Comparison of ENCODE assay signal across 11 cellular contexts in genomic region chr14:44778562-44778961, GRCh38.
A peak's percentile ranks its signal among the peaks of the same experiment; 100 is the strongest.
DNase-seq lines count a peak whose midpoint lies in the region; ATAC-seq and TF ChIP-seq lines count a peak whose summit lies in the region.
"Had no signal": no experiment of that assay in that cellular context is flagged by ENCODE, and none has a peak within 500 bp of the region (broad histone marks: within the 10 kb centered on the region; RNA-seq: fewer than 3 reads in every experiment).

No MANE protein-coding gene starts in this region.

- no peak overlapping the region for H2BK15ac ChIP-seq in IMR-90 (ENCODE audit: low read depth, low read length)

- POLR2A ChIA-PET in IMR-90 (lab: Charles Lee; ENCODE audit: unreplicated experiment), result interaction anchor here (0.6 kb wide), 1 partner anchor 1109 kb away, joined by 3 read pairs; no protein-coding TSS in a partner anchor

- no peak overlapping the region for H4K91ac ChIP-seq in IMR-90 (ENCODE audit: insufficient read depth, low read depth, low read length)

- CTCF ChIA-PET in IMR-90 (lab: Yijun Ruan, JAX), result no interaction called here

- H2AK9ac ChIP-seq in IMR-90 (replicated peaks; ENCODE audit: low read depth, low read length, poor library complexity), result no peak overlapping the region

- no peak overlapping the region for H3K23ac ChIP-seq in IMR-90 (ENCODE audit: low read depth, low read length)

- no peak overlapping the region for H3K14ac ChIP-seq in IMR-90 (replicated peaks; ENCODE audit: low read depth, low read length)

- no peak overlapping the region for H4K5ac ChIP-seq in IMR-90 (ENCODE audit: low read depth, low read length)

- TF ChIP-seq POLR2A in heart left ventricle (IDR thresholded peaks at IDR 0.05), result no peak
- no peak for TF ChIP-seq POLR2A in IMR-90 (IDR thresholded peaks at IDR 0.05; ENCODE audit: low read depth, low read length)

- H3K27ac ChIP-seq in heart left ventricle (no peak overlapping the region), IMR-90 (ENCODE audit: insufficient read depth, low read length) (no peak overlapping the region), epithelial cell of prostate (no peak overlapping the region), left lung (no peak overlapping the region)
- H3K27ac ChIP-seq: heart right ventricle had no signal

- H3K27me3 ChIP-seq in heart left ventricle (no peaks in the 10 kb centered on the region), IMR-90 (ENCODE audit: control insufficient read depth, insufficient read depth, low read length) (no peaks in the 10 kb centered on the region), left lung (no peaks in the 10 kb centered on the region)
- H3K27me3 ChIP-seq: heart right ventricle had no signal

- no peak overlapping the region for H2BK120ac ChIP-seq in IMR-90 (ENCODE audit: low read depth, low read length)

- H3K56ac ChIP-seq in IMR-90 (ENCODE audit: extremely low read depth, insufficient read depth, low read length), result no peak overlapping the region

- in situ Hi-C loops in IMR-90 (cut with MboI; ENCODE audit: low sequenced_read_pairs), result no loop called here

- no peaks in the 10 kb centered on the region for H3K27me3 Mint-ChIP-seq in type B pancreatic cell
- no peaks in the 10 kb centered on the region for H3K27me3 Mint-ChIP-seq in activated T-helper 1 cell treated with anti-CD3 and anti-CD28 coated beads, Interleukin-12 subunit alpha, Interleukin-12 subunit beta, Interleukin-2, Interleukin-4 antibody, amounts not matched to agents 30 ng/mL and 10 ng/mL and 1 ng/mL, durations not matched to agents 14 hours and 24 hours and 36 hours (ENCODE audit: insufficient read depth)
- H3K27me3 Mint-ChIP-seq: B cell had no signal

- H2BK5ac ChIP-seq in IMR-90 (ENCODE audit: low read depth, low read length, poor library complexity, severe bottlenecking), result no peak overlapping the region

- intact Hi-C loops in heart left ventricle (cut with DNase I), result no loop called here
- intact Hi-C loops in cardiac septum (cut with DNase I), result no loop called here
- intact Hi-C loops in IMR-90 (cut with micrococcal nuclease), result no loop called here
- intact Hi-C loops in left lung (cut with DNase I), result no loop called here
- intact Hi-C loops in activated T-helper 1 cell treated with anti-CD3 and anti-CD28 coated beads, Interleukin-12 subunit alpha, Interleukin-12 subunit beta, Interleukin-2, Interleukin-4 antibody, amounts not matched to agents 30 ng/mL and 10 ng/mL and 1 ng/mL, durations not matched to agents 14 hours and 24 hours and 36 hours (cut with micrococcal nuclease), result no loop called here

- whole genome bisulfite sequencing in heart left ventricle, 4 donors, result 30 to 56% (median 38%) methylated on average over 2 of the region's 2 CpGs
- WGBS in IMR-90 (ENCODE audit: extremely low coverage in 2 of 2, insufficient read length in 1 of 2), 2 experiments, result no CpG with 5 or more reads among the region's 2 CpGs

- H3K4me2 ChIP-seq in IMR-90 (ENCODE audit: low read depth, low read length), result 0 out of 2 replicates have a peak overlapping the region, but pooled peaks have one; percentile 49

- H3K9me3 ChIP-seq in heart left ventricle, result no peaks in the 10 kb centered on the region
- H3K9me3 ChIP-seq in IMR-90 (ENCODE audit: control insufficient read depth, insufficient read depth, low read length), result no peaks in the 10 kb centered on the region
- no peaks in the 10 kb centered on the region for H3K9me3 ChIP-seq in left lung
- H3K9me3 ChIP-seq: heart right ventricle had no signal

- H3K27ac Mint-ChIP-seq in type B pancreatic cell, result peak overlapping the region; percentile 43
- no peak overlapping the region for H3K27ac Mint-ChIP-seq in activated T-helper 1 cell treated with anti-CD3 and anti-CD28 coated beads, Interleukin-12 subunit alpha, Interleukin-12 subunit beta, Interleukin-2, Interleukin-4 antibody, amounts not matched to agents 30 ng/mL and 10 ng/mL and 1 ng/mL, durations not matched to agents 14 hours and 24 hours and 36 hours
- H3K27ac Mint-ChIP-seq: B cell had no signal

- no peak overlapping the region for H3K4me3 Mint-ChIP-seq in type B pancreatic cell
- no peak overlapping the region for H3K4me3 Mint-ChIP-seq in activated T-helper 1 cell treated with anti-CD3 and anti-CD28 coated beads, Interleukin-12 subunit alpha, Interleukin-12 subunit beta, Interleukin-2, Interleukin-4 antibody, amounts not matched to agents 30 ng/mL and 10 ng/mL and 1 ng/mL, durations not matched to agents 14 hours and 24 hours and 36 hours
- H3K4me3 Mint-ChIP-seq: B cell had no signal

- H3K4ac ChIP-seq in IMR-90 (ENCODE audit: low read depth, low read length), result no peak overlapping the region

- peak in 3 of 4 donors; percentile 42 to 83 (median 49) for ATAC-seq in heart left ventricle
- ATAC-seq in IMR-90 (ENCODE audit: low read depth), result peak; percentile 98
- ATAC-seq in left lung, result no peak

- H3K9me3 Mint-ChIP-seq in type B pancreatic cell, result no peaks in the 10 kb centered on the region
- no peaks in the 10 kb centered on the region for H3K9me3 Mint-ChIP-seq in activated T-helper 1 cell treated with anti-CD3 and anti-CD28 coated beads, Interleukin-12 subunit alpha, Interleukin-12 subunit beta, Interleukin-2, Interleukin-4 antibody, amounts not matched to agents 30 ng/mL and 10 ng/mL and 1 ng/mL, durations not matched to agents 14 hours and 24 hours and 36 hours

- H3K36me3 Mint-ChIP-seq in type B pancreatic cell, result no peaks in the 10 kb centered on the region
- no peaks in the 10 kb centered on the region for H3K36me3 Mint-ChIP-seq in activated T-helper 1 cell treated with anti-CD3 and anti-CD28 coated beads, Interleukin-12 subunit alpha, Interleukin-12 subunit beta, Interleukin-2, Interleukin-4 antibody, amounts not matched to agents 30 ng/mL and 10 ng/mL and 1 ng/mL, durations not matched to agents 14 hours and 24 hours and 36 hours (ENCODE audit: low read depth)

- DNase-seq in heart left ventricle (peak in 1 of 5 donors; percentile 24), cardiac septum (ENCODE audit: low spot score) (no peak), IMR-90 (peak; percentile 90), epithelial cell of prostate (ENCODE audit: low read depth, low spot score) (peak; percentile 16), type B pancreatic cell (ENCODE audit: extremely low spot score, unreplicated experiment) (no peak), left lung (no peak), NCI-H1930 (lab: John Stamatoyannopoulos, UW) (no peak)
- no peak for DNase-seq in activated T-helper 1 cell treated with anti-CD3 and anti-CD28 coated beads, Interleukin-12 subunit alpha, Interleukin-12 subunit beta, Interleukin-2, Interleukin-4 antibody, amounts not matched to agents 30 ng/mL and 10 ng/mL and 1 ng/mL, durations not matched to agents 14 hours and 24 hours and 36 hours (ENCODE audit: low spot score)
- DNase-seq: activated CD4-positive, alpha-beta T cell treated with anti-CD3 and anti-CD28 coated beads, Interleukin-2, amount 50 U/mL, for 4 hours; heart right ventricle had no signal

- H3K36me3 ChIP-seq in heart left ventricle, result no peaks in the 10 kb centered on the region
- H3K36me3 ChIP-seq in IMR-90 (ENCODE audit: control insufficient read depth, insufficient read depth, low read length), result no peaks in the 10 kb centered on the region
- H3K36me3 ChIP-seq in left lung, result no peaks in the 10 kb centered on the region
- H3K36me3 ChIP-seq: heart right ventricle had no signal

- H3K9ac ChIP-seq in IMR-90 (ENCODE audit: low read depth, low read length), result no peak overlapping the region

- dilution Hi-C loops in IMR-90 (cut with HindIII; ENCODE audit: low sequenced_read_pairs, unreplicated experiment), result no loop called here

- no TSS peak for BruUV-seq in IMR-90 (replicated peaks; lab: Mats Ljungman, UMichigan)

- H4K8ac ChIP-seq in IMR-90 (ENCODE audit: low read depth in 2 of 2, low read length in 2 of 2), result no peak overlapping the region

- H3K79me1 ChIP-seq in IMR-90 (ENCODE audit: low read depth in 1 of 2, low read length in 2 of 2), result no peaks in the 10 kb centered on the region

- TF ChIP-seq RAD21 in IMR-90 (IDR thresholded peaks at IDR 0.05; ENCODE audit: low read length), result no peak

- H4K20me1 ChIP-seq in IMR-90 (ENCODE audit: insufficient read depth, low read length), result no peaks in the 10 kb centered on the region

- no peak overlapping the region for H2AFZ ChIP-seq in IMR-90 (replicated peaks; ENCODE audit: low read length, poor library complexity)

- peaks cover 10% of the 10 kb centered on the region for H3K4me1 Mint-ChIP-seq in type B pancreatic cell (ENCODE audit: unreplicated experiment)
- H3K4me1 Mint-ChIP-seq in activated T-helper 1 cell treated with anti-CD3 and anti-CD28 coated beads, Interleukin-12 subunit alpha, Interleukin-12 subunit beta, Interleukin-2, Interleukin-4 antibody, amounts not matched to agents 30 ng/mL and 10 ng/mL and 1 ng/mL, durations not matched to agents 14 hours and 24 hours and 36 hours (ENCODE audit: low read depth), result no peaks in the 10 kb centered on the region
- H3K4me1 Mint-ChIP-seq: B cell had no signal

- TF ChIP-seq CTCF in heart left ventricle (IDR thresholded peaks at IDR 0.05), result no peak
- TF ChIP-seq CTCF in IMR-90 (conservative IDR thresholded peaks at IDR 0.05; ENCODE audit: low read depth, low read length), result no peak
- no peak for TF ChIP-seq CTCF in type B pancreatic cell (conservative IDR thresholded peaks at IDR 0.05)
- TF ChIP-seq CTCF in left lung (IDR thresholded peaks at IDR 0.05), result no peak

- H3K9me1 ChIP-seq in IMR-90 (ENCODE audit: insufficient read depth, low read length), result no peaks in the 10 kb centered on the region

- H3K4me1 ChIP-seq in heart left ventricle, result no peaks in the 10 kb centered on the region
- no peaks in the 10 kb centered on the region; the same call in 1 of the 2 replicates for H3K4me1 ChIP-seq in IMR-90 (ENCODE audit: control insufficient read depth, insufficient read depth, low read length)
- H3K4me1 ChIP-seq in left lung, result no peaks in the 10 kb centered on the region
- H3K4me1 ChIP-seq: heart right ventricle had no signal

- H3K18ac ChIP-seq in IMR-90 (ENCODE audit: low read depth, low read length), result no peak overlapping the region

- no peak overlapping the region for H2BK20ac ChIP-seq in IMR-90 (ENCODE audit: low read depth, low read length)

- no peak overlapping the region for H2AK5ac ChIP-seq in IMR-90 (ENCODE audit: low read depth, low read length)

- no peak overlapping the region for H3K4me3 ChIP-seq in heart left ventricle
- no peak overlapping the region for H3K4me3 ChIP-seq in IMR-90 (ENCODE audit: insufficient read depth, low read depth, low read length)
- H3K4me3 ChIP-seq in left lung, result no peak overlapping the region
- H3K4me3 ChIP-seq: heart right ventricle had no signal

TF ChIP-seq in IMR-90, 13 proteins besides CTCF, POLR2A, EP300 and RAD21 (continues in another document):
- TF ChIP-seq FOS (IDR thresholded peaks at IDR 0.05; ENCODE audit: low read depth, low read length) (no peak), BHLHE40 (IDR thresholded peaks at IDR 0.05; ENCODE audit: low read depth, low read length) (no peak), USF2 (IDR thresholded peaks at IDR 0.05; ENCODE audit: low read depth, low read length) (no peak), SMC3 (IDR thresholded peaks at IDR 0.05; ENCODE audit: low read depth, low read length) (no peak)

Comparison
In these comparisons a context has a peak if more than half of its experiments do, and no peak if none do; other contexts are left out.
1. DNase-seq: peak in IMR-90 (single experiment) and epithelial cell of prostate (single experiment); none in cardiac septum (single experiment), type B pancreatic cell (single experiment), left lung (0 of 2), activated T-helper 1 cell treated with anti-CD3 and anti-CD28 coated beads, Interleukin-12 subunit alpha, Interleukin-12 subunit beta, Interleukin-2, Interleukin-4 antibody, amounts not matched to agents 30 ng/mL and 10 ng/mL and 1 ng/mL, durations not matched to agents 14 hours and 24 hours and 36 hours (single experiment) and NCI-H1930 (0 of 2).